1 cellular context compared by ENCODE assay signal in genomic region chr2:240604291-240604938, GRCh38.
TF ChIP-seq lines count a peak whose summit lies in the region.

No MANE protein-coding gene starts in this region.

TF ChIP-seq in K562, 482 proteins besides CTCF, POLR2A, EP300 and RAD21 (continued from another document and continues in another):
- TF ChIP-seq, protein P1, sequence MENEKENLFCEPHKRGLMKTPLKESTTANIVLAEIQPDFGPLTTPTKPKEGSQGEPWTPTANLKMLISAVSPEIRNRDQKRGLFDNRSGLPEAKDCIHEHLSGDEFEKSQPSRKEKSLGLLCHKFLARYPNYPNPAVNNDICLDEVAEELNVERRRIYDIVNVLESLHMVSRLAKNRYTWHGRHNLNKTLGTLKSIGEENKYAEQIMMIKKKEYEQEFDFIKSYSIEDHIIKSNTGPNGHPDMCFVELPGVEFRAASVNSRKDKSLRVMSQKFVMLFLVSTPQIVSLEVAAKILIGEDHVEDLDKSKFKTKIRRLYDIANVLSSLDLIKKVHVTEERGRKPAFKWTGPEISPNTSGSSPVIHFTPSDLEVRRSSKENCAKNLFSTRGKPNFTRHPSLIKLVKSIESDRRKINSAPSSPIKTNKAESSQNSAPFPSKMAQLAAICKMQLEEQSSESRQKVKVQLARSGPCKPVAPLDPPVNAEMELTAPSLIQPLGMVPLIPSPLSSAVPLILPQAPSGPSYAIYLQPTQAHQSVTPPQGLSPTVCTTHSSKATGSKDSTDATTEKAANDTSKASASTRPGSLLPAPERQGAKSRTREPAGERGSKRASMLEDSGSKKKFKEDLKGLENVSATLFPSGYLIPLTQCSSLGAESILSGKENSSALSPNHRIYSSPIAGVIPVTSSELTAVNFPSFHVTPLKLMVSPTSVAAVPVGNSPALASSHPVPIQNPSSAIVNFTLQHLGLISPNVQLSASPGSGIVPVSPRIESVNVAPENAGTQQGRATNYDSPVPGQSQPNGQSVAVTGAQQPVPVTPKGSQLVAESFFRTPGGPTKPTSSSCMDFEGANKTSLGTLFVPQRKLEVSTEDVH (IDR thresholded peaks at IDR 0.05; ENCODE audit: low read depth, partially characterized antibody), result peak; percentile 31
- no peak for TF ChIP-seq ZBED1 (IDR thresholded peaks at IDR 0.05)
- TF ChIP-seq, protein P2, sequence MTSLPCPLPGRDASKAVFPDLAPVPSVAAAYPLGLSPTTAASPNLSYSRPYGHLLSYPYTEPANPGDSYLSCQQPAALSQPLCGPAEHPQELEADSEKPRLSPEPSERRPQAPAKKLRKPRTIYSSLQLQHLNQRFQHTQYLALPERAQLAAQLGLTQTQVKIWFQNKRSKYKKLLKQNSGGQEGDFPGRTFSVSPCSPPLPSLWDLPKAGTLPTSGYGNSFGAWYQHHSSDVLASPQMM (CRISPR knock-in tag; IDR thresholded peaks at IDR 0.05), result no peak
- no peak for TF ChIP-seq HDGF (IDR thresholded peaks at IDR 0.05)
- no peak for TF ChIP-seq TEAD2 (tag; IDR thresholded peaks at IDR 0.05)
- no peak for TF ChIP-seq KDM2B (CRISPR knock-in tag; IDR thresholded peaks at IDR 0.05)
- TF ChIP-seq PURB (CRISPR knock-in tag; IDR thresholded peaks at IDR 0.05; ENCODE audit: low read depth), result no peak
- TF ChIP-seq ZSCAN32 (CRISPR knock-in tag; IDR thresholded peaks at IDR 0.05), result no peak
- peak; percentile 20 for TF ChIP-seq NEUROD1 (IDR thresholded peaks at IDR 0.05; ENCODE audit: borderline replicate concordance, low read depth, low read length, partially characterized antibody)
- no peak for TF ChIP-seq KLF13 (tag; IDR thresholded peaks at IDR 0.05; ENCODE audit: borderline replicate concordance, low read depth)
- no peak for TF ChIP-seq TCFL5 (CRISPR knock-in tag; conservative IDR thresholded peaks at IDR 0.05)
- no peak for TF ChIP-seq ATF4 (CRISPR knock-in tag; IDR thresholded peaks at IDR 0.05)
- no peak for TF ChIP-seq STAT5B (CRISPR knock-in tag; IDR thresholded peaks at IDR 0.05)
- no peak for TF ChIP-seq PHTF2 (CRISPR knock-in tag; IDR thresholded peaks at IDR 0.05)
- TF ChIP-seq HIVEP1 (CRISPR knock-in tag; IDR thresholded peaks at IDR 0.05), result no peak
- TF ChIP-seq, protein P3, sequence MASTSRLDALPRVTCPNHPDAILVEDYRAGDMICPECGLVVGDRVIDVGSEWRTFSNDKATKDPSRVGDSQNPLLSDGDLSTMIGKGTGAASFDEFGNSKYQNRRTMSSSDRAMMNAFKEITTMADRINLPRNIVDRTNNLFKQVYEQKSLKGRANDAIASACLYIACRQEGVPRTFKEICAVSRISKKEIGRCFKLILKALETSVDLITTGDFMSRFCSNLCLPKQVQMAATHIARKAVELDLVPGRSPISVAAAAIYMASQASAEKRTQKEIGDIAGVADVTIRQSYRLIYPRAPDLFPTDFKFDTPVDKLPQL (IDR thresholded peaks at IDR 0.05; ENCODE audit: extremely low read depth, insufficient read length), result no peak
- no peak for TF ChIP-seq PRPF4 (IDR thresholded peaks at IDR 0.05; ENCODE audit: insufficient read depth, low read depth, low read length, poor library complexity, severe bottlenecking)
- TF ChIP-seq, protein P4, sequence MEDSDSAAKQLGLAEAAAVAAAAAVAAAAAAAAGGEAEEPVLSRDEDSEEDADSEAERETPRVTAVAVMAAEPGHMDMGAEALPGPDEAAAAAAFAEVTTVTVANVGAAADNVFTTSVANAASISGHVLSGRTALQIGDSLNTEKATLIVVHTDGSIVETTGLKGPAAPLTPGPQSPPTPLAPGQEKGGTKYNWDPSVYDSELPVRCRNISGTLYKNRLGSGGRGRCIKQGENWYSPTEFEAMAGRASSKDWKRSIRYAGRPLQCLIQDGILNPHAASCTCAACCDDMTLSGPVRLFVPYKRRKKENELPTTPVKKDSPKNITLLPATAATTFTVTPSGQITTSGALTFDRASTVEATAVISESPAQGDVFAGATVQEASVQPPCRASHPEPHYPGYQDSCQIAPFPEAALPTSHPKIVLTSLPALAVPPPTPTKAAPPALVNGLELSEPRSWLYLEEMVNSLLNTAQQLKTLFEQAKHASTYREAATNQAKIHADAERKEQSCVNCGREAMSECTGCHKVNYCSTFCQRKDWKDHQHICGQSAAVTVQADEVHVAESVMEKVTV (CRISPR knock-in tag; IDR thresholded peaks at IDR 0.05), result 0 out of 2 replicates have a peak, but pooled peaks have one; percentile 10
- TF ChIP-seq L3MBTL2 (IDR thresholded peaks at IDR 0.05), result peak; percentile 36; the same call in 1 of the 2 replicates
- TF ChIP-seq PKNOX1 (IDR thresholded peaks at IDR 0.05), result peak; percentile 87
- TF ChIP-seq CAMTA2 (CRISPR knock-in tag; conservative IDR thresholded peaks at IDR 0.05), result no peak
- TF ChIP-seq TCF3 (CRISPR knock-in tag; IDR thresholded peaks at IDR 0.05), result peak; percentile 8; the same call in 1 of the 2 replicates
- TF ChIP-seq ARID3A (IDR thresholded peaks at IDR 0.05; ENCODE audit: borderline replicate concordance, low read depth, low read length), result no peak
- TF ChIP-seq CHD2 (IDR thresholded peaks at IDR 0.05; ENCODE audit: low read depth, low read length), result no peak
- TF ChIP-seq MAZ (CRISPR knock-in tag; conservative IDR thresholded peaks at IDR 0.05 in 1 of 2, IDR thresholded peaks at IDR 0.05 in 1 of 2), result peak in 1 of 2 experiments; percentile 52; a peak in 1 of 4 replicates
- no peak for TF ChIP-seq SNAPC5 (CRISPR knock-in tag; IDR thresholded peaks at IDR 0.05)
- no peak for TF ChIP-seq MBD1 (CRISPR knock-in tag; IDR thresholded peaks at IDR 0.05)
- TF ChIP-seq EGR1 (conservative IDR thresholded peaks at IDR 0.05), result no peak
- TF ChIP-seq, protein P5, sequence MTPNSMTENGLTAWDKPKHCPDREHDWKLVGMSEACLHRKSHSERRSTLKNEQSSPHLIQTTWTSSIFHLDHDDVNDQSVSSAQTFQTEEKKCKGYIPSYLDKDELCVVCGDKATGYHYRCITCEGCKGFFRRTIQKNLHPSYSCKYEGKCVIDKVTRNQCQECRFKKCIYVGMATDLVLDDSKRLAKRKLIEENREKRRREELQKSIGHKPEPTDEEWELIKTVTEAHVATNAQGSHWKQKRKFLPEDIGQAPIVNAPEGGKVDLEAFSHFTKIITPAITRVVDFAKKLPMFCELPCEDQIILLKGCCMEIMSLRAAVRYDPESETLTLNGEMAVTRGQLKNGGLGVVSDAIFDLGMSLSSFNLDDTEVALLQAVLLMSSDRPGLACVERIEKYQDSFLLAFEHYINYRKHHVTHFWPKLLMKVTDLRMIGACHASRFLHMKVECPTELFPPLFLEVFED (CRISPR knock-in tag; conservative IDR thresholded peaks at IDR 0.05), result no peak
- TF ChIP-seq ZNF75A (CRISPR knock-in tag; IDR thresholded peaks at IDR 0.05), result no peak
- no peak for TF ChIP-seq FOSL1 (tag; conservative IDR thresholded peaks at IDR 0.05)
- TF ChIP-seq TEAD4 (IDR thresholded peaks at IDR 0.05; ENCODE audit: low read length), result peak; percentile 9; the same call in 1 of the 2 replicates
- no peak for TF ChIP-seq TEAD4 (CRISPR knock-in tag; IDR thresholded peaks at IDR 0.05; ENCODE audit: borderline replicate concordance)
- TF ChIP-seq RBBP5 (IDR thresholded peaks at IDR 0.05; ENCODE audit: borderline replicate concordance, insufficient read depth, low read length, poor library complexity, severe bottlenecking), result no peak
- no peak for TF ChIP-seq ZNF347 (CRISPR knock-in tag; IDR thresholded peaks at IDR 0.05; ENCODE audit: low read depth)
- no peak for TF ChIP-seq XRCC4 (IDR thresholded peaks at IDR 0.05; ENCODE audit: extremely low read depth, insufficient read depth, insufficient read length)
- TF ChIP-seq PREB (CRISPR knock-in tag; IDR thresholded peaks at IDR 0.05), result no peak
- no peak for TF ChIP-seq XRCC5 (IDR thresholded peaks at IDR 0.05; ENCODE audit: low read depth, low read length)
- no peak for TF ChIP-seq KLF6 (CRISPR knock-in tag; IDR thresholded peaks at IDR 0.05; ENCODE audit: borderline replicate concordance)
- TF ChIP-seq NRF1 (conservative IDR thresholded peaks at IDR 0.05 in 1 of 2, IDR thresholded peaks at IDR 0.05 in 1 of 2), result peak; percentile 3 to 35; a peak in 1 of 4 replicates
- no peak for TF ChIP-seq U2AF2 (optimal IDR thresholded peaks at IDR 0.05; ENCODE audit: low read depth, low read length)
- TF ChIP-seq MXI1 (IDR thresholded peaks at IDR 0.05; ENCODE audit: low read depth, low read length), result no peak
- TF ChIP-seq, protein P6, sequence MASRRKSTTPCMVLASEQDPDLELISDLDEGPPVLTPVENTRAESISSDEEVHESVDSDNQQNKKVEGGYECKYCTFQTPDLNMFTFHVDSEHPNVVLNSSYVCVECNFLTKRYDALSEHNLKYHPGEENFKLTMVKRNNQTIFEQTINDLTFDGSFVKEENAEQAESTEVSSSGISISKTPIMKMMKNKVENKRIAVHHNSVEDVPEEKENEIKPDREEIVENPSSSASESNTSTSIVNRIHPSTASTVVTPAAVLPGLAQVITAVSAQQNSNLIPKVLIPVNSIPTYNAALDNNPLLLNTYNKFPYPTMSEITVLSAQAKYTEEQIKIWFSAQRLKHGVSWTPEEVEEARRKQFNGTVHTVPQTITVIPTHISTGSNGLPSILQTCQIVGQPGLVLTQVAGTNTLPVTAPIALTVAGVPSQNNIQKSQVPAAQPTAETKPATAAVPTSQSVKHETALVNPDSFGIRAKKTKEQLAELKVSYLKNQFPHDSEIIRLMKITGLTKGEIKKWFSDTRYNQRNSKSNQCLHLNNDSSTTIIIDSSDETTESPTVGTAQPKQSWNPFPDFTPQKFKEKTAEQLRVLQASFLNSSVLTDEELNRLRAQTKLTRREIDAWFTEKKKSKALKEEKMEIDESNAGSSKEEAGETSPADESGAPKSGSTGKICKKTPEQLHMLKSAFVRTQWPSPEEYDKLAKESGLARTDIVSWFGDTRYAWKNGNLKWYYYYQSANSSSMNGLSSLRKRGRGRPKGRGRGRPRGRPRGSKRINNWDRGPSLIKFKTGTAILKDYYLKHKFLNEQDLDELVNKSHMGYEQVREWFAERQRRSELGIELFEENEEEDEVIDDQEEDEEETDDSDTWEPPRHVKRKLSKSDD (conservative IDR thresholded peaks at IDR 0.05; ENCODE audit: low read length), result no peak
- TF ChIP-seq, protein P7, sequence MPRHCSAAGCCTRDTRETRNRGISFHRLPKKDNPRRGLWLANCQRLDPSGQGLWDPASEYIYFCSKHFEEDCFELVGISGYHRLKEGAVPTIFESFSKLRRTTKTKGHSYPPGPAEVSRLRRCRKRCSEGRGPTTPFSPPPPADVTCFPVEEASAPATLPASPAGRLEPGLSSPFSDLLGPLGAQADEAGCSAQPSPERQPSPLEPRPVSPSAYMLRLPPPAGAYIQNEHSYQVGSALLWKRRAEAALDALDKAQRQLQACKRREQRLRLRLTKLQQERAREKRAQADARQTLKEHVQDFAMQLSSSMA (CRISPR knock-in tag; IDR thresholded peaks at IDR 0.05), result no peak
- peak; percentile 74 for TF ChIP-seq GABPA (tag; conservative IDR thresholded peaks at IDR 0.05; ENCODE audit: low read depth)
